Comparison of ENCODE assay signal across 14 cellular contexts in genomic region chr12:18998343-18999270, GRCh38.
DNase-seq lines count a peak whose midpoint lies in the region; ATAC-seq and TF ChIP-seq lines count a peak whose summit lies in the region.
"Had no signal": no experiment of that assay in that cellular context is flagged by ENCODE, and none has a peak within 500 bp of the region (broad histone marks: within the 10 kb centered on the region; RNA-seq: fewer than 3 reads in every experiment).

No MANE protein-coding gene starts in this region.

- H2BK5ac ChIP-seq in IMR-90 (ENCODE audit: low read depth, low read length, poor library complexity, severe bottlenecking), result no peak overlapping the region

- peak; percentile 85 for ATAC-seq in IMR-90 (ENCODE audit: low read depth)
- peak; percentile 54 to 78 for ATAC-seq in lower lobe of right lung

- H3K4me1 ChIP-seq in IMR-90 (ENCODE audit: control insufficient read depth, insufficient read depth, low read length) (peaks cover 5% of the 10 kb centered on the region), lower lobe of right lung (peaks cover 7% of the 10 kb centered on the region), ovary (ENCODE audit: insufficient read depth) (peaks cover 2% of the 10 kb centered on the region)

- H4K8ac ChIP-seq in IMR-90 (ENCODE audit: low read depth in 2 of 2, low read length in 2 of 2), result peak overlapping the region in 1 of 2 experiments; percentile 27; a peak in 1 of 4 replicates

- peak overlapping the region; percentile 52 for H2AK5ac ChIP-seq in IMR-90 (ENCODE audit: low read depth, low read length)

- POLR2A ChIA-PET in IMR-90 (lab: Charles Lee; ENCODE audit: unreplicated experiment), result no interaction called here

- in situ Hi-C loops in IMR-90 (cut with MboI; ENCODE audit: low sequenced_read_pairs), result no loop called here

- CTCF ChIA-PET in IMR-90 (lab: Yijun Ruan, JAX), result interaction anchor here (0.9 kb wide), 1 partner anchor 185 kb away, joined by 3 read pairs; no protein-coding TSS in a partner anchor

- H3K56ac ChIP-seq in IMR-90 (ENCODE audit: extremely low read depth, insufficient read depth, low read length), result no peak overlapping the region

- H2AK9ac ChIP-seq in IMR-90 (replicated peaks; ENCODE audit: low read depth, low read length, poor library complexity), result peak overlapping the region; percentile 22

- no peak overlapping the region for H3K4me2 ChIP-seq in IMR-90 (ENCODE audit: low read depth, low read length)

- H2BK120ac ChIP-seq in IMR-90 (ENCODE audit: low read depth, low read length), result peak overlapping the region; percentile 21

- H3K27ac ChIP-seq in IMR-90 (ENCODE audit: insufficient read depth, low read length) (no peak overlapping the region), lower lobe of right lung (no peak overlapping the region), ovary (no peak overlapping the region)
- H3K27ac ChIP-seq: thoracic aorta had no signal

- peak overlapping the region; percentile 0; the same call in 1 of the 2 replicates for H3K23ac ChIP-seq in IMR-90 (ENCODE audit: low read depth, low read length)

- DNase-seq in AG10803 (ENCODE audit: low read depth) (peak; percentile 88), IMR-90 (peak; percentile 89), astrocyte of the hippocampus (ENCODE audit: low read depth, low spot score) (peak; percentile 59), lower lobe of right lung (no peak), NCI-H2107 treated with DMSO at 0.1 percent for 48 hours (lab: John Stamatoyannopoulos, UW; ENCODE audit: unreplicated experiment) (no peak), anterior cingulate cortex (lab: John Stamatoyannopoulos, UW) (no peak), ovary (no peak)
- DNase-seq in stimulated activated CD4-positive, alpha-beta T cell treated with anti-CD3 and anti-CD28 coated beads, Interleukin-4, amount 100 ng/mL, for 1 hour, result no peak
- DNase-seq: endodermal cell; mesendoderm; NCI-H1930; stimulated activated CD4-positive, alpha-beta T cell treated with anti-CD3 and anti-CD28 coated beads, Interleukin-1b, Interleukin-23, amount 100 ng/mL, for 48 hours; T-helper 2 cell had no signal

- TF ChIP-seq POLR2A in IMR-90 (IDR thresholded peaks at IDR 0.05; ENCODE audit: low read depth, low read length), result no peak
- TF ChIP-seq POLR2A in ovary (IDR thresholded peaks at IDR 0.05), result no peak

- intact Hi-C loops in IMR-90 (cut with micrococcal nuclease), result no loop called here
- intact Hi-C loops in lower lobe of right lung (cut with DNase I), result no loop called here
- intact Hi-C loops in ovary (cut with DNase I), result no loop called here

- no peaks in the 10 kb centered on the region for H3K9me3 ChIP-seq in IMR-90 (ENCODE audit: control insufficient read depth, insufficient read depth, low read length)
- no peaks in the 10 kb centered on the region for H3K9me3 ChIP-seq in lower lobe of right lung
- no peaks in the 10 kb centered on the region for H3K9me3 ChIP-seq in ovary
- H3K9me3 ChIP-seq: thoracic aorta had no signal

- H3K36me3 ChIP-seq in IMR-90 (ENCODE audit: control insufficient read depth, insufficient read depth, low read length) (no peaks in the 10 kb centered on the region), lower lobe of right lung (no peaks in the 10 kb centered on the region), ovary (no peaks in the 10 kb centered on the region)
- H3K36me3 ChIP-seq: thoracic aorta had no signal

- dilution Hi-C loops in IMR-90 (cut with HindIII; ENCODE audit: low sequenced_read_pairs, unreplicated experiment), result no loop called here

- peak overlapping the region; percentile 23; the same call in 1 of the 2 replicates for H3K4ac ChIP-seq in IMR-90 (ENCODE audit: low read depth, low read length)

- H3K9me1 ChIP-seq in IMR-90 (ENCODE audit: insufficient read depth, low read length), result peaks cover 3% of the 10 kb centered on the region; the same call in 1 of the 2 replicates

- H2BK15ac ChIP-seq in IMR-90 (ENCODE audit: low read depth, low read length), result peak overlapping the region; percentile 10; the same call in 2 of the 3 replicates

- no TSS peak for BruUV-seq in IMR-90 (replicated peaks; lab: Mats Ljungman, UMichigan)

- H3K4me3 ChIP-seq in AG10803 (ENCODE audit: low read length), result no peak overlapping the region; the same call in 1 of the 2 replicates
- no peak overlapping the region for H3K4me3 ChIP-seq in IMR-90 (ENCODE audit: insufficient read depth, low read depth, low read length)
- H3K4me3 ChIP-seq in lower lobe of right lung, result no peak overlapping the region
- no peak overlapping the region for H3K4me3 ChIP-seq in ovary
- H3K4me3 ChIP-seq: thoracic aorta had no signal

- H2BK20ac ChIP-seq in IMR-90 (ENCODE audit: low read depth, low read length), result peak overlapping the region; percentile 22

- peak overlapping the region; percentile 16 for H2AFZ ChIP-seq in IMR-90 (replicated peaks; ENCODE audit: low read length, poor library complexity)

- H4K91ac ChIP-seq in IMR-90 (ENCODE audit: insufficient read depth, low read depth, low read length), result no peak overlapping the region

- TF ChIP-seq CTCF in AG10803 (conservative IDR thresholded peaks at IDR 0.05; ENCODE audit: low read length), result no peak
- TF ChIP-seq CTCF in IMR-90 (conservative IDR thresholded peaks at IDR 0.05; ENCODE audit: low read depth, low read length), result no peak
- no peak for TF ChIP-seq CTCF in lower lobe of right lung (IDR thresholded peaks at IDR 0.05)
- TF ChIP-seq CTCF in ovary (IDR thresholded peaks at IDR 0.05), result no peak

- WGBS in IMR-90 (ENCODE audit: extremely low coverage in 2 of 2, insufficient read length in 1 of 2), 2 experiments, result 0% methylated on average over 1 of the region's 9 CpGs; no CpG with 5 or more reads in 1 of the 2 experiments
- WGBS in ovary, 3 donors, result 83 to 86% (median 84%) methylated on average over 9 of the region's 9 CpGs

- H3K27me3 ChIP-seq in IMR-90 (ENCODE audit: control insufficient read depth, insufficient read depth, low read length), result no peaks in the 10 kb centered on the region
- no peaks in the 10 kb centered on the region for H3K27me3 ChIP-seq in lower lobe of right lung (ENCODE audit: low read depth)
- H3K27me3 ChIP-seq in ovary, result no peaks in the 10 kb centered on the region

- no peaks in the 10 kb centered on the region for H3K79me1 ChIP-seq in IMR-90 (ENCODE audit: low read depth in 1 of 2, low read length in 2 of 2)

- TF ChIP-seq EP300 in ovary (IDR thresholded peaks at IDR 0.05), result no peak

- no peak for TF ChIP-seq RAD21 in IMR-90 (IDR thresholded peaks at IDR 0.05; ENCODE audit: low read length)

- peak overlapping the region; percentile 23 for H3K14ac ChIP-seq in IMR-90 (replicated peaks; ENCODE audit: low read depth, low read length)

- peak overlapping the region; percentile 27; the same call in 1 of the 2 replicates for H3K18ac ChIP-seq in IMR-90 (ENCODE audit: low read depth, low read length)

- H3K9ac ChIP-seq in IMR-90 (ENCODE audit: low read depth, low read length), result no peak overlapping the region

- no peak overlapping the region for H4K5ac ChIP-seq in IMR-90 (ENCODE audit: low read depth, low read length)

- no peaks in the 10 kb centered on the region for H4K20me1 ChIP-seq in IMR-90 (ENCODE audit: insufficient read depth, low read length)

TF ChIP-seq in IMR-90, 13 proteins besides CTCF, POLR2A, EP300 and RAD21:
- TF ChIP-seq SMC3 (IDR thresholded peaks at IDR 0.05; ENCODE audit: low read depth, low read length), result no peak
- peak; percentile 46 for TF ChIP-seq FOS (IDR thresholded peaks at IDR 0.05; ENCODE audit: low read depth, low read length)
- TF ChIP-seq RFX5 (IDR thresholded peaks at IDR 0.05; ENCODE audit: low read depth, low read length), result no peak
- no peak for TF ChIP-seq ELK1 (IDR thresholded peaks at IDR 0.05; ENCODE audit: borderline replicate concordance, low read depth, low read length)
- TF ChIP-seq NFE2L2 (IDR thresholded peaks at IDR 0.05; ENCODE audit: low read depth, low read length), result no peak
- TF ChIP-seq BHLHE40 (IDR thresholded peaks at IDR 0.05; ENCODE audit: low read depth, low read length), result peak; percentile 10; the same call in 1 of the 2 replicates
- TF ChIP-seq MXI1 (IDR thresholded peaks at IDR 0.05; ENCODE audit: borderline replicate concordance, low read depth, low read length), result no peak
- TF ChIP-seq CEBPB (IDR thresholded peaks at IDR 0.05; ENCODE audit: low read depth, low read length), result peak; percentile 77

Comparison
In these comparisons a context has a peak if more than half of its experiments do, and no peak if none do; other contexts are left out.
1. DNase-seq: peak in AG10803 (single experiment), IMR-90 (single experiment) and astrocyte of the hippocampus (single experiment); none in lower lobe of right lung (single experiment), NCI-H2107 treated with DMSO at 0.1 percent for 48 hours (single experiment), anterior cingulate cortex (0 of 58), ovary (0 of 5) and stimulated activated CD4-positive, alpha-beta T cell treated with anti-CD3 and anti-CD28 coated beads, Interleukin-4, amount 100 ng/mL, for 1 hour (single experiment).